Comparison of ENCODE assay signal across 28 cellular contexts in genomic region chr1:228036701-228037231, GRCh38. TPM values are rescaled to one million over a fixed set of nuclear protein-coding genes. Genes with fewer than 3 reads are reported as not detected.
DNase-seq lines count a peak whose midpoint lies in the region; ATAC-seq, FAIRE-seq and TF ChIP-seq lines count a peak whose summit lies in the region.
"Had no signal": no experiment of that assay in that cellular context is flagged by ENCODE, and none has a peak within 500 bp of the region (broad histone marks: within the 10 kb centered on the region; RNA-seq: fewer than 3 reads in every experiment).

No MANE protein-coding gene starts in this region.

- no peaks in the 10 kb centered on the region for H3K36me3 ChIP-seq in K562 (ENCODE audit: control insufficient read depth, insufficient read depth, low read length)
- H3K36me3 ChIP-seq in mucosa of descending colon (ENCODE audit: low read depth) = no peaks in the 10 kb centered on the region
- no peaks in the 10 kb centered on the region for H3K36me3 ChIP-seq in aorta (ENCODE audit: control insufficient read depth in 1 of 2, insufficient read depth in 2 of 2, low read length in 1 of 2)
- H3K36me3 ChIP-seq: BE2C, breast epithelium, colonic mucosa, esophagus squamous epithelium, gastroesophageal sphincter, neutrophil had no signal

- FAIRE-seq in K562 (lab: Jason Lieb, UNC) (no peak), D721Med (lab: Jason Lieb, UNC) (no peak)
- FAIRE-seq: GM12892 had no signal

- no peak overlapping the region for H3K4me2 ChIP-seq in K562 (ENCODE audit: insufficient read depth, low read length)

- no peak for TF ChIP-seq EP300 in K562 (IDR thresholded peaks at IDR 0.05; ENCODE audit: low read length)

- H3K9me3 ChIP-seq in K562 (replicated peaks; ENCODE audit: control insufficient read depth, insufficient read depth, low read depth, low read length) (no peaks in the 10 kb centered on the region), mucosa of descending colon (no peaks in the 10 kb centered on the region), aorta (ENCODE audit: control insufficient read depth, low read length) (peaks cover 2% of the 10 kb centered on the region)
- H3K9me3 ChIP-seq: BE2C, breast epithelium, colonic mucosa, neutrophil had no signal

- H3K4me3 ChIP-seq in K562 (no peak overlapping the region), mucosa of descending colon (no peak overlapping the region), aorta (ENCODE audit: low read length in 2 of 2) (no peak overlapping the region)
- H3K4me3 ChIP-seq: colonic mucosa, lung had no signal

- no peak for TF ChIP-seq POLR2A in K562 (conservative IDR thresholded peaks at IDR 0.05)

- DNase-seq in cardiac septum (ENCODE audit: low spot score) = peak; percentile 59
- no peak for DNase-seq in left cardiac atrium
- no peak for DNase-seq in K562 (ENCODE audit: extremely low read depth in 1 of 4, low spot score in 3 of 4)
- DNase-seq in mucosa of descending colon = peak in 2 of 3 donors; percentile 8 to 37
- peak; percentile 12 to 55 for DNase-seq in aorta
- DNase-seq in DMS79 treated with DMSO at 0.1 percent for 48 hours (lab: John Stamatoyannopoulos, UW) = no peak
- no peak for DNase-seq in D721Med (ENCODE audit: insufficient read length, low spot score)
- DNase-seq in NCI-H446 treated with DMSO at 0.1 percent for 48 hours (lab: John Stamatoyannopoulos, UW) = no peak
- DNase-seq: activated CD4-positive, alpha-beta memory T cell treated with anti-CD3 and anti-CD28 coated beads for 36 hours; activated CD4-positive, CD25-positive, alpha-beta regulatory T cell; BE2C; colonic mucosa; esophagus squamous epithelium; hypothalamus; NCI-H1092; NCI-H187 treated with DMSO at 0.1 percent for 48 hours; NCI-H69; SHP77; substantia nigra; SW 1271 had no signal

- H3K9ac ChIP-seq in K562 (ENCODE audit: insufficient read depth in 1 of 2, low read depth in 2 of 2, low read length in 2 of 2) = peak overlapping the region in 1 of 2 experiments; percentile 48; a peak in 1 of 4 replicates

- no peaks in the 10 kb centered on the region for H3K9me1 ChIP-seq in K562 (ENCODE audit: control insufficient read depth, insufficient read depth, low read length)

- intact Hi-C loops in cardiac septum (cut with DNase I) (no loop called here), left cardiac atrium (cut with DNase I) (no loop called here), K562 (cut with micrococcal nuclease) (no loop called here), mucosa of descending colon (cut with DNase I, micrococcal nuclease) (no loop called here), aorta (cut with DNase I) (no loop called here)

- no peaks in the 10 kb centered on the region for H3K79me2 ChIP-seq in K562 (ENCODE audit: control insufficient read depth, insufficient read depth, low read length)

- CTCF ChIA-PET in K562 (lab: Yijun Ruan, JAX; ENCODE audit: low intra/inter-chr PET ratio) = interaction anchor here (0.6 kb wide), 1 partner anchor 421 kb away, joined by 3 read pairs; no protein-coding TSS in a partner anchor

- H2AFZ ChIP-seq in K562 (ENCODE audit: low read depth, low read length) = no peak overlapping the region

- peaks cover 6% of the 10 kb centered on the region for H4K20me1 ChIP-seq in K562 (replicated peaks; ENCODE audit: control insufficient read depth, insufficient read depth, low read length)

- no peak for TF ChIP-seq CTCF in K562 (IDR thresholded peaks at IDR 0.05 in 2 of 3, conservative IDR thresholded peaks at IDR 0.05 in 1 of 3; ENCODE audit: insufficient read depth in 2 of 3, low read depth in 1 of 3, low read length in 3 of 3)
- no peak for TF ChIP-seq CTCF in mucosa of descending colon (IDR thresholded peaks at IDR 0.05)
- no peak for TF ChIP-seq CTCF in D721Med (IDR thresholded peaks at IDR 0.05; ENCODE audit: insufficient read depth, missing control alignments)

- H3K4me1 ChIP-seq in K562 (replicated peaks in 1 of 2; ENCODE audit: control insufficient read depth in 2 of 2, insufficient read depth in 2 of 2, low read length in 2 of 2) (peaks cover 0 to 18% of the 10 kb centered on the region in 2 experiments; a peak in 2 of 5 replicates), mucosa of descending colon (ENCODE audit: low read depth) (peaks cover 3% of the 10 kb centered on the region), aorta (ENCODE audit: control insufficient read depth in 1 of 2, insufficient read depth in 2 of 2, low read length in 2 of 2) (no peaks in the 10 kb centered on the region)
- H3K4me1 ChIP-seq: BE2C, breast epithelium, colonic mucosa had no signal

- no TSS peak for BruUV-seq in K562 (replicated peaks; lab: Mats Ljungman, UMichigan)

- in situ Hi-C loops in K562 (cut with MboI) = no loop called here

- H3K27ac ChIP-seq in K562 (ENCODE audit: extremely low read depth, low read depth, low read length) = no peak overlapping the region
- no peak overlapping the region for H3K27ac ChIP-seq in aorta (ENCODE audit: low read depth in 1 of 2, low read length in 2 of 2)
- H3K27ac ChIP-seq: breast epithelium, colonic mucosa, esophagus squamous epithelium, gastroesophageal sphincter, neutrophil had no signal

- WGBS in K562 (ENCODE audit: insufficient coverage, low coverage, missing lambda C conversion rate) = 5% methylated on average over 8 of the region's 8 CpGs
- 90 to 91% methylated on average over 8 of the region's 8 CpGs for WGBS in aorta, 2 donors

- H3K27me3 ChIP-seq in K562 (ENCODE audit: control insufficient read depth in 2 of 2, insufficient read depth in 2 of 2, low read length in 2 of 2) = peaks cover 18 to 58% of the 10 kb centered on the region in 2 experiments; a peak in 4 of 5 replicates
- H3K27me3 ChIP-seq in aorta (ENCODE audit: control insufficient read depth in 1 of 2, insufficient read depth in 2 of 2, low read length in 1 of 2) = no peaks in the 10 kb centered on the region
- H3K27me3 ChIP-seq: BE2C had no signal

- POLR2A ChIA-PET in K562 (lab: Yijun Ruan, JAX) = interaction anchor here (0.6 to 1.1 kb wide), 4 partner anchors 9 to 526 kb away, joined by 3 to 4 read pairs (median 3); no protein-coding TSS in a partner anchor

- ATAC-seq in left cardiac atrium (no peak), K562 (no peak; the same call in 1 of the 3 replicates), mucosa of descending colon (no peak), aorta (ENCODE audit: low FRiP score) (no peak)
- ATAC-seq: gastroesophageal sphincter had no signal

- no peak for TF ChIP-seq RAD21 in K562 (CRISPR knock-in tag; conservative IDR thresholded peaks at IDR 0.05 in 1 of 2, IDR thresholded peaks at IDR 0.05 in 1 of 2)

TF ChIP-seq in K562, 482 proteins besides CTCF, POLR2A, EP300 and RAD21 (continues in another document):
- TF ChIP-seq TFAP4 (CRISPR knock-in tag; IDR thresholded peaks at IDR 0.05; ENCODE audit: borderline replicate concordance) = 0 out of 2 replicates have a peak, but pooled peaks have one; percentile 23

RNA-seq across cellular contexts. Expression of gene WNT3A, which starts 30.0 kb away (rescaled TPM):
- total RNA-seq in cardiac septum (not detected), left cardiac atrium (not detected), K562 (2014; rRNA removed) (not detected in 2 replicates), K562 (2014; rRNA removed; fragmentation: Illumina TruSeq; extraction: Trizol) (not detected in 2 replicates), K562 (2015; rRNA removed; fragmentation: Illumina TruSeq; extraction: Trizol) (not detected in 2 replicates), K562 (2021) (not detected in 2 replicates), mucosa of descending colon (not detected), aorta (not detected)
- not detected in 2 replicates for total RNA-seq in K562 (2011; cell fraction: chromatin; rRNA removed; ENCODE audit: low replicate concordance)
- not detected in 2 replicates for total RNA-seq in K562 (2011; cell fraction: nucleolus; rRNA removed)
- not detected in 2 replicates for total RNA-seq in K562 (2011; cell fraction: nucleoplasm; rRNA removed)
- polyA plus RNA-seq in K562 (2011; rRNA removed) (not detected in 2 replicates), K562 (2014; fragmentation: Illumina TruSeq; extraction: Trizol) (not detected in 2 replicates), K562 (2014; fragmentation: Nextera tagmentation; extraction: Ambion mirVana) (not detected), K562 (2014; rRNA removed) (not detected in 2 replicates), aorta (not detected)
- polyA plus RNA-seq in K562 (2011; cell fraction: cytosol; rRNA removed) = not detected in 2 replicates
- polyA plus RNA-seq in K562 (2011; cell fraction: nucleus; rRNA removed) = not detected in 2 replicates
- polyA plus RNA-seq in K562 (2012) = not detected in 2 replicates
- polyA minus RNA-seq in K562 (2011; rRNA and poly(A)+ RNA removed) = not detected in 2 replicates
- not detected in 2 replicates for polyA minus RNA-seq in K562 (2011; cell fraction: cytosol; rRNA and poly(A)+ RNA removed)
- not detected in 2 replicates for polyA minus RNA-seq in K562 (2011; cell fraction: nucleus; rRNA and poly(A)+ RNA removed)
- total RNA-seq: activated CD4-positive, alpha-beta memory T cell treated with anti-CD3 and anti-CD28 coated beads for 36 hours; colonic mucosa; gastroesophageal sphincter; pulmonary artery endothelial cell; skeletal muscle tissue; urinary bladder had no signal
- polyA plus RNA-seq: urinary bladder had no signal

RNA-seq across cellular contexts. Expression of gene ARF1, which starts 45.7 kb away (rescaled TPM):
- 332 TPM for total RNA-seq in cardiac septum
- 100 to 1,000 TPM; 295 to 397 TPM for total RNA-seq in left cardiac atrium
- 99.7 and 210 TPM in 2 replicates for total RNA-seq in K562 (2011; cell fraction: chromatin; rRNA removed; ENCODE audit: low replicate concordance)
- 245 and 251 TPM in 2 replicates for total RNA-seq in K562 (2011; cell fraction: nucleolus; rRNA removed)
- 187 and 199 TPM in 2 replicates for total RNA-seq in K562 (2011; cell fraction: nucleoplasm; rRNA removed)
- total RNA-seq in K562 (2014; rRNA removed) = 325 and 442 TPM in 2 replicates
- total RNA-seq in K562 (2014; rRNA removed; fragmentation: Illumina TruSeq; extraction: Trizol) = 120 and 140 TPM in 2 replicates
- 192 and 198 TPM in 2 replicates for total RNA-seq in K562 (2015; rRNA removed; fragmentation: Illumina TruSeq; extraction: Trizol)
- 472 and 483 TPM in 2 replicates for total RNA-seq in K562 (2021)
- 351 and 621 TPM in 2 replicates for polyA plus RNA-seq in K562 (2011; rRNA removed)
- 776 and 1,036 TPM in 2 replicates for polyA plus RNA-seq in K562 (2011; cell fraction: cytosol; rRNA removed)
- 257 and 274 TPM in 2 replicates for polyA plus RNA-seq in K562 (2011; cell fraction: nucleus; rRNA removed)
- 485 and 750 TPM in 2 replicates for polyA plus RNA-seq in K562 (2012)
- polyA plus RNA-seq in K562 (2014; fragmentation: Illumina TruSeq; extraction: Trizol) = 593 and 811 TPM in 2 replicates
- 100 to 1,000 TPM in 1 of 2 experiments, 10 to 100 TPM in 1; 69.8 to 232 TPM for polyA plus RNA-seq in K562 (2014; fragmentation: Nextera tagmentation; extraction: Ambion mirVana)
- polyA plus RNA-seq in K562 (2014; rRNA removed) = 435 and 476 TPM in 2 replicates
- polyA minus RNA-seq in K562 (2011; rRNA and poly(A)+ RNA removed) = 408 and 480 TPM in 2 replicates
- polyA minus RNA-seq in K562 (2011; cell fraction: cytosol; rRNA and poly(A)+ RNA removed) = 429 and 660 TPM in 2 replicates
- polyA minus RNA-seq in K562 (2011; cell fraction: nucleus; rRNA and poly(A)+ RNA removed) = 68.0 and 128 TPM in 2 replicates
- total RNA-seq in mucosa of descending colon = 100 to 1,000 TPM; 339 to 490 (median 479) TPM
- total RNA-seq in aorta = 100 to 1,000 TPM; 291 to 356 TPM
- polyA plus RNA-seq in aorta = 100 to 1,000 TPM; 232 to 349 TPM

Comparison
In these comparisons a context has a peak if more than half of its experiments do, and no peak if none do; other contexts are left out.
1. DNase-seq: peak in cardiac septum (single experiment), mucosa of descending colon (2 of 3) and aorta (2 of 2); none in left cardiac atrium (single experiment), K562 (0 of 4), DMS79 treated with DMSO at 0.1 percent for 48 hours (single experiment), D721Med (single experiment) and NCI-H446 treated with DMSO at 0.1 percent for 48 hours (single experiment).